8 cellular contexts compared by ENCODE assay signal in the genomic region with DNA sequence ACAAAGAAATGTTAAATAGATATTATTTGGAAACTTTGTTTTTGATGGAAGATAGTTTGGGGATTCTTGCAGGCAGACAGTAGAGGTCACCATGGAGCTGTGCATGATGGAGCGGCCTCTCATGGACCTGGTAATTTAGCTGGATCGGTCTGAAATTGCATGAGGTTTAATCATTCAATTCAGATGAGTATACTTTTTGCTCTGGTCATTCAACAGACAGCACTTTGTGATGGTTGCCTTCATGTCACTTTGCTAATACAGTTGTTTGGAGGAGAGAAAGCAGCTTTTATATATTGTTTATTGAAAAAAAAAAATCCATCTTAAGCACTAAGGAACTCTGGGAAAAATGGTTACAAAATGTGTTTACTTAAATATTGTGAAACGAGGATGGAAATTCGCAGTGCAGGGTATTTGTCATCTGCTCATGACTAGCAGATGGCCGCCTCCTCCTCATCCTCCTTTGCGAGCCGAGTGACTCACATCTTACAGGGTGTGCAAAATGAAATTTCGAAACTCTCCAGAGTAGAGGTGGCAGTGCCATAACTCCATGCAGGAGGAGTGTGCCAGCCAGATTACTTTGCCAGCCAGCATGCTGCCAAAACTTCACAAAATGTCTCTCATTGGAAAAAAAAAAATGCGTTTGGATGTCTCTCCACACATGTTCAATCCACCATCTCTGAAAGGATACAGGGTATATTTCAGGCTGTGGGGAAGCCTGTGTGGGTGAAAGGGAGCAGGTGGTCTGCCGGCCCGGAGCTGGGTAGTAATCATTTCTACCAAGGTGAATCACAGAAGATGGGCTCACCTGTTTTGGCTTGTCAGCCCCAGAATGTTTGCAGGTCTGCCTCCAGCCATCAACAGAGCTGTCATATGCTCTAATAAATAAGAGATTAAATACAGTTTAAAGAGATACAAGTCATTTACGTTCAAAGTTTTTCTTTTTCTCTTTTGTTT.
DNase-seq lines count a peak whose midpoint lies in the region; ATAC-seq and TF ChIP-seq lines count a peak whose summit lies in the region.

No MANE protein-coding gene starts in this region.

- H3K4me3 ChIP-seq in HAP-1 (no peak overlapping the region), adrenal gland (no peak overlapping the region), gastrocnemius medialis (peak overlapping the region in 1 of 4 donors; percentile 12)

- ATAC-seq in left cardiac atrium: peak; percentile 87 to 97
- peak; percentile 96 to 98 for ATAC-seq in gastrocnemius medialis
- ATAC-seq in GM18502 (IDR thresholded peaks at IDR 0.05; ENCODE audit: poor library complexity, unreplicated experiment): no peak

- DNase-seq in AG20443 (ENCODE audit: low spot score) (peak; percentile 63), HAP-1 (ENCODE audit: low spot score in 2 of 2) (peak; percentile 50 to 63), RKO (ENCODE audit: low spot score) (peak; percentile 97), adrenal gland (peak; percentile 57 to 93 (median 89)), left cardiac atrium (peak; percentile 52), gastrocnemius medialis (peak; percentile 71 to 77), NCI-H526 (lab: John Stamatoyannopoulos, UW) (no peak)

- no peaks in the 10 kb centered on the region for H3K27me3 ChIP-seq in HAP-1 (ENCODE audit: low read depth)
- H3K27me3 ChIP-seq in adrenal gland: peaks cover 3% of the 10 kb centered on the region
- peaks cover 0 to 5% (median 0%) of the 10 kb centered on the region in 3 donors for H3K27me3 ChIP-seq in gastrocnemius medialis

- in situ Hi-C loops in HAP-1 (cut with MboI; ENCODE audit: low sequenced_read_pairs): loop anchor here (25.0 kb wide), 2 partner anchors 322 to 872 kb away; no protein-coding TSS in a partner anchor
- in situ Hi-C loops in gastrocnemius medialis (cut with MboI; ENCODE audit: low sequenced_read_pairs in 4 of 4): loop anchor here in 2 of 4 donors (25.0 kb wide), 2 partner anchors 247 to 897 kb away; no protein-coding TSS in a partner anchor

- no peaks in the 10 kb centered on the region for H3K9me3 ChIP-seq in HAP-1
- H3K9me3 ChIP-seq in adrenal gland (replicated peaks in 1 of 3): no peaks in the 10 kb centered on the region
- no peaks in the 10 kb centered on the region for H3K9me3 ChIP-seq in gastrocnemius medialis

- H3K4me1 ChIP-seq in HAP-1: peaks cover 3% of the 10 kb centered on the region; the same call in 1 of the 2 replicates
- H3K4me1 ChIP-seq in adrenal gland (replicated peaks in 1 of 2): peaks cover 0 to 4% of the 10 kb centered on the region in 2 donors
- peaks cover 0 to 20% of the 10 kb centered on the region in 2 donors for H3K4me1 ChIP-seq in gastrocnemius medialis

- WGBS in adrenal gland, 4 donors: 19 to 29% (median 25%) methylated on average over 11 to 12 of the region's 12 CpGs

- no peaks in the 10 kb centered on the region for H3K36me3 ChIP-seq in HAP-1 (replicated peaks)
- no peaks in the 10 kb centered on the region for H3K36me3 ChIP-seq in adrenal gland (replicated peaks in 1 of 2)
- no peaks in the 10 kb centered on the region for H3K36me3 ChIP-seq in gastrocnemius medialis

- H3K27ac ChIP-seq in adrenal gland (peak overlapping the region in 3 of 5 donors; percentile 20 to 47 (median 46)), gastrocnemius medialis (peak overlapping the region; percentile 48 to 67 (median 64))

- intact Hi-C loops in adrenal gland (cut with DNase I): loop anchor here in 1 of 2 donors (10.0 kb wide), 1 partner anchor 259 kb away; no protein-coding TSS in a partner anchor
- intact Hi-C loops in left cardiac atrium (cut with DNase I): no loop called here
- intact Hi-C loops in gastrocnemius medialis (cut with DNase I; ENCODE audit: low total_unique reads): loop anchor here (1.0 to 10.0 kb wide), 5 partner anchors 8 to 641 kb away; a partner anchor contains a TSS

- TF ChIP-seq POLR2A in adrenal gland (IDR thresholded peaks at IDR 0.05) (no peak), gastrocnemius medialis (IDR thresholded peaks at IDR 0.05) (peak in 1 of 2 donors; percentile 45)

- TF ChIP-seq CTCF in adrenal gland (IDR thresholded peaks at IDR 0.05) (peak; percentile 24 to 61 (median 55)), gastrocnemius medialis (IDR thresholded peaks at IDR 0.05 in 4 of 5, conservative IDR thresholded peaks at IDR 0.05 in 1 of 5) (peak in 4 of 5 experiments; percentile 23 to 54 (median 50))

Comparison
In these comparisons a context has a peak if more than half of its experiments do, and no peak if none do; other contexts are left out.
1. DNase-seq: peak in AG20443 (single experiment), HAP-1 (2 of 2), RKO (single experiment), adrenal gland (7 of 7), left cardiac atrium (single experiment) and gastrocnemius medialis (2 of 2); none in NCI-H526 (0 of 2).